22 cellular contexts compared by ENCODE assay signal in the genomic region with DNA sequence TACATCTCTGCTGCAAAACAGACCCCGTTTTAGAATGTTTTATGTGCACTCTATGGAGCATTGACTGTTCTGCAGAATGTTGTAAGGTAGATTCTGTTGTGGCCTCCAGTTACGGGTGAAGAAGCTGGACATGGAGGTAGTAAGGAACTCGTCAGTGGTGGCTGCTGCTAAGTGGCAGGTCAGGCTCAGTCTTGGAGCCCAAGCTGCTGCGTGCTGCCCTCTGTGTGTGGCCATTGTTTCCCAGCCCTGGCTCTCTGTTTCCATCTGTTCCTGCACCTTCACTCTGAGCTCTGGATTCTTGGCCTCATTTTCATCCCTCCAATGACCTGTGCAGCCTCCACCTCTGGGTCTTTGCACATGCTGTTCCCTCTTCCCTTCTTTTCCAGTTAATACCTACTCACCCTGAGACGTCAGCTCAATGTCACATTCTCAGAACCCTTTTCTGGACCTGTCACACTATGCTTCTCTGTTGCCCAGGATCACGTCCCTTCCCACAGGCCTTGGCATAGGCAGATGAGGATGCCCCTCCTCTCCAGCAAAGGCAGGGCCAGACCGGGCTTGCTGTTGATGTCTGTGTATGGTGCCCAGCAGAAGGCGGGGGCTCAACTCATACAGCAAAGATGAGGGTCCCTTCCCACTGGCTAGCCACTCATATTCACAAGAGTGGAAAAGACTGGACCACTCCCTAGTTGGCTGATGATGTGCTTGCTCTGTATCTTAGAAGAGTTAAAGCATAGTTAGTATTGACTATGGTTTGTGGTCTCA.
A peak's percentile ranks its signal among the peaks of the same experiment; 100 is the strongest.
DNase-seq lines count a peak whose midpoint lies in the region; ATAC-seq and TF ChIP-seq lines count a peak whose summit lies in the region.
"Had no signal": no experiment of that assay in that cellular context is flagged by ENCODE, and none has a peak within 500 bp of the region (broad histone marks: within the 10 kb centered on the region; RNA-seq: fewer than 3 reads in every experiment).

No MANE protein-coding gene starts in this region.

- no peaks in the 10 kb centered on the region for H3K9me3 Mint-ChIP-seq in activated CD8-positive, alpha-beta T cell treated with anti-CD3 and anti-CD28 coated beads, Interleukin-2, amount 10 ng/mL, durations not matched to agents 7 days and 5 days (ENCODE audit: insufficient read depth)
- H3K9me3 Mint-ChIP-seq in activated CD8-positive, alpha-beta T cell treated with anti-CD3 and anti-CD28 coated beads for 36 hours = no peaks in the 10 kb centered on the region
- H3K9me3 Mint-ChIP-seq in osteocyte (ENCODE audit: unreplicated experiment) = peaks cover 8% of the 10 kb centered on the region

- H3K27me3 ChIP-seq in esophagus muscularis mucosa (no peaks in the 10 kb centered on the region), MG63 (no peaks in the 10 kb centered on the region), adrenal gland (no peaks in the 10 kb centered on the region)
- H3K27me3 ChIP-seq: BLaER1 had no signal

- H3K27me3 Mint-ChIP-seq in activated CD8-positive, alpha-beta T cell treated with anti-CD3 and anti-CD28 coated beads, Interleukin-2, amount 10 ng/mL, durations not matched to agents 7 days and 5 days (ENCODE audit: low read depth) = peaks cover 6% of the 10 kb centered on the region
- H3K27me3 Mint-ChIP-seq in activated CD8-positive, alpha-beta T cell treated with anti-CD3 and anti-CD28 coated beads for 36 hours = peaks cover 1% of the 10 kb centered on the region
- peaks cover 6% of the 10 kb centered on the region for H3K27me3 Mint-ChIP-seq in osteocyte (ENCODE audit: unreplicated experiment)

- no peak overlapping the region for H3K4me3 Mint-ChIP-seq in activated CD8-positive, alpha-beta T cell treated with anti-CD3 and anti-CD28 coated beads, Interleukin-2, amount 10 ng/mL, durations not matched to agents 7 days and 5 days
- H3K4me3 Mint-ChIP-seq in activated CD8-positive, alpha-beta T cell treated with anti-CD3 and anti-CD28 coated beads for 36 hours = no peak overlapping the region
- no peak overlapping the region for H3K4me3 Mint-ChIP-seq in osteocyte (ENCODE audit: unreplicated experiment)
- H3K4me3 Mint-ChIP-seq: B cell; CD4-positive, CD25-positive, alpha-beta regulatory T cell; CD8-positive, alpha-beta T cell; HFFc6 had no signal

- ATAC-seq in activated CD8-positive, alpha-beta T cell treated with anti-CD3 and anti-CD28 coated beads, Interleukin-2, amount 10 ng/mL, durations not matched to agents 7 days and 5 days = no peak
- no peak for ATAC-seq in activated CD8-positive, alpha-beta T cell treated with anti-CD3 and anti-CD28 coated beads for 36 hours
- no peak for ATAC-seq in GM19328 (IDR thresholded peaks at IDR 0.05; ENCODE audit: unreplicated experiment)
- ATAC-seq: CD8-positive, alpha-beta T cell; GM12878 had no signal

- no peaks in the 10 kb centered on the region for H3K4me1 Mint-ChIP-seq in activated CD8-positive, alpha-beta T cell treated with anti-CD3 and anti-CD28 coated beads, Interleukin-2, amount 10 ng/mL, durations not matched to agents 7 days and 5 days (ENCODE audit: low read depth)
- H3K4me1 Mint-ChIP-seq in activated CD8-positive, alpha-beta T cell treated with anti-CD3 and anti-CD28 coated beads for 36 hours (ENCODE audit: low read depth) = no peaks in the 10 kb centered on the region
- no peaks in the 10 kb centered on the region for H3K4me1 Mint-ChIP-seq in osteocyte (ENCODE audit: unreplicated experiment)
- H3K4me1 Mint-ChIP-seq: B cell; CD4-positive, CD25-positive, alpha-beta regulatory T cell had no signal

- H3K36me3 Mint-ChIP-seq in activated CD8-positive, alpha-beta T cell treated with anti-CD3 and anti-CD28 coated beads, Interleukin-2, amount 10 ng/mL, durations not matched to agents 7 days and 5 days (ENCODE audit: low read depth) = no peaks in the 10 kb centered on the region
- H3K36me3 Mint-ChIP-seq in activated CD8-positive, alpha-beta T cell treated with anti-CD3 and anti-CD28 coated beads for 36 hours (ENCODE audit: low read depth) = no peaks in the 10 kb centered on the region
- H3K36me3 Mint-ChIP-seq in osteocyte (ENCODE audit: unreplicated experiment) = no peaks in the 10 kb centered on the region
- H3K36me3 Mint-ChIP-seq: CD4-positive, CD25-positive, alpha-beta regulatory T cell; CD8-positive, alpha-beta T cell had no signal

- CTCF ChIA-PET in activated CD8-positive, alpha-beta T cell treated with anti-CD3 and anti-CD28 coated beads, Interleukin-2, amount 10 ng/mL, durations not matched to agents 7 days and 5 days (lab: Charles Lee) = no interaction called here
- CTCF ChIA-PET in activated CD8-positive, alpha-beta T cell treated with anti-CD3 and anti-CD28 coated beads for 36 hours (lab: Charles Lee) = interaction anchor here (2.3 kb wide), 1 partner anchor 9 kb away, joined by 7 read pairs; no protein-coding TSS in a partner anchor

- POLR2A ChIA-PET in activated CD8-positive, alpha-beta T cell treated with anti-CD3 and anti-CD28 coated beads, Interleukin-2, amount 10 ng/mL, durations not matched to agents 7 days and 5 days (lab: Charles Lee) = interaction anchor here (0.6 kb wide), 1 partner anchor 209 kb away, joined by 3 read pairs; no protein-coding TSS in a partner anchor
- POLR2A ChIA-PET in activated CD8-positive, alpha-beta T cell treated with anti-CD3 and anti-CD28 coated beads for 36 hours (lab: Charles Lee) = no interaction called here

- TF ChIP-seq CTCF in activated CD8-positive, alpha-beta T cell treated with anti-CD3 and anti-CD28 coated beads for 36 hours (IDR thresholded peaks at IDR 0.05) = no peak
- no peak for TF ChIP-seq CTCF in esophagus muscularis mucosa (IDR thresholded peaks at IDR 0.05)
- no peak for TF ChIP-seq CTCF in osteocyte (IDR thresholded peaks at IDR 0.05)
- TF ChIP-seq CTCF in adrenal gland (IDR thresholded peaks at IDR 0.05) = no peak

- no peak for TF ChIP-seq EP300 in esophagus muscularis mucosa (IDR thresholded peaks at IDR 0.05)

- 78% methylated on average over 8 of the region's 8 CpGs for WGBS in esophagus muscularis mucosa
- 82 to 96% (median 89%) methylated on average over 7 to 8 of the region's 8 CpGs for WGBS in adrenal gland, 4 donors

- peaks cover 0 to 9% (median 6%) of the 10 kb centered on the region in 4 donors for H3K9me3 ChIP-seq in esophagus muscularis mucosa
- H3K9me3 ChIP-seq in MG63 = peaks cover 3% of the 10 kb centered on the region; the same call in 1 of the 2 replicates
- H3K9me3 ChIP-seq in adrenal gland (replicated peaks in 1 of 3) = no peaks in the 10 kb centered on the region
- H3K9me3 ChIP-seq: HAP-1 had no signal

- H3K4me1 ChIP-seq in esophagus muscularis mucosa = peaks cover 0 to 6% (median 0%) of the 10 kb centered on the region in 4 donors
- peaks cover 4 to 6% of the 10 kb centered on the region in 2 donors for H3K4me1 ChIP-seq in adrenal gland (replicated peaks in 1 of 2)
- H3K4me1 ChIP-seq: BLaER1, HAP-1 had no signal

- no peak overlapping the region for H3K4me3 ChIP-seq in esophagus muscularis mucosa
- H3K4me3 ChIP-seq in MG63 = no peak overlapping the region
- no peak overlapping the region for H3K4me3 ChIP-seq in adrenal gland
- H3K4me3 ChIP-seq: BLaER1, GM12878, HAP-1 had no signal

- intact Hi-C loops in activated CD8-positive, alpha-beta T cell treated with anti-CD3 and anti-CD28 coated beads for 36 hours (cut with micrococcal nuclease) = no loop called here
- intact Hi-C loops in esophagus muscularis mucosa (cut with DNase I) (no loop called here), adrenal gland (cut with DNase I) (no loop called here)

- H3K36me3 ChIP-seq in esophagus muscularis mucosa = no peaks in the 10 kb centered on the region
- no peaks in the 10 kb centered on the region for H3K36me3 ChIP-seq in MG63
- no peaks in the 10 kb centered on the region for H3K36me3 ChIP-seq in adrenal gland (replicated peaks in 1 of 2)
- H3K36me3 ChIP-seq: BLaER1, HAP-1 had no signal

- TF ChIP-seq POLR2A in esophagus muscularis mucosa (IDR thresholded peaks at IDR 0.05; ENCODE audit: low read depth) (no peak), adrenal gland (IDR thresholded peaks at IDR 0.05) (no peak)

- H3K27ac Mint-ChIP-seq in activated CD8-positive, alpha-beta T cell treated with anti-CD3 and anti-CD28 coated beads, Interleukin-2, amount 10 ng/mL, durations not matched to agents 7 days and 5 days = no peak overlapping the region
- H3K27ac Mint-ChIP-seq in activated CD8-positive, alpha-beta T cell treated with anti-CD3 and anti-CD28 coated beads for 36 hours = no peak overlapping the region
- H3K27ac Mint-ChIP-seq in osteocyte (ENCODE audit: unreplicated experiment) = no peak overlapping the region
- H3K27ac Mint-ChIP-seq: B cell; CD4-positive, CD25-positive, alpha-beta regulatory T cell; CD8-positive, alpha-beta T cell; HFFc6 had no signal

- DNase-seq in activated CD8-positive, alpha-beta T cell treated with anti-CD3 and anti-CD28 coated beads, Interleukin-2, amount 10 ng/mL, durations not matched to agents 7 days and 5 days = peak; percentile 9
- DNase-seq in activated CD8-positive, alpha-beta T cell treated with anti-CD3 and anti-CD28 coated beads for 36 hours = no peak
- DNase-seq in esophagus muscularis mucosa (ENCODE audit: extremely low spot score) = peak; percentile 89
- peak; percentile 79 for DNase-seq in osteocyte (ENCODE audit: extremely low spot score, unreplicated experiment)
- no peak for DNase-seq in activated naive CD4-positive, alpha-beta T cell treated with anti-CD3 and anti-CD28 coated beads, Interleukin-2, amount 50 U/mL, for 16 hours
- no peak for DNase-seq in MG63
- DNase-seq in adrenal gland = no peak
- DNase-seq: CD4-positive, CD25-positive, alpha-beta regulatory T cell; CD8-positive, alpha-beta T cell; DMS 273 treated with DMSO at 0.1 percent for 48 hours; DMS79; EL; GDM1; GOT3; HFFc6 had no signal

- H3K27ac ChIP-seq in esophagus muscularis mucosa (replicated peaks in 1 of 4) = no peak overlapping the region
- no peak overlapping the region for H3K27ac ChIP-seq in adrenal gland
- H3K27ac ChIP-seq: 22Rv1, BLaER1, C4-2B had no signal

Comparison
In these comparisons a context has a peak if more than half of its experiments do, and no peak if none do; other contexts are left out.
1. DNase-seq: peak in activated CD8-positive, alpha-beta T cell treated with anti-CD3 and anti-CD28 coated beads, Interleukin-2, amount 10 ng/mL, durations not matched to agents 7 days and 5 days (single experiment), esophagus muscularis mucosa (single experiment) and osteocyte (single experiment); none in activated CD8-positive, alpha-beta T cell treated with anti-CD3 and anti-CD28 coated beads for 36 hours (single experiment), activated naive CD4-positive, alpha-beta T cell treated with anti-CD3 and anti-CD28 coated beads, Interleukin-2, amount 50 U/mL, for 16 hours (single experiment), MG63 (single experiment) and adrenal gland (0 of 7).